1 cellular context compared by ENCODE assay signal in the genomic region with DNA sequence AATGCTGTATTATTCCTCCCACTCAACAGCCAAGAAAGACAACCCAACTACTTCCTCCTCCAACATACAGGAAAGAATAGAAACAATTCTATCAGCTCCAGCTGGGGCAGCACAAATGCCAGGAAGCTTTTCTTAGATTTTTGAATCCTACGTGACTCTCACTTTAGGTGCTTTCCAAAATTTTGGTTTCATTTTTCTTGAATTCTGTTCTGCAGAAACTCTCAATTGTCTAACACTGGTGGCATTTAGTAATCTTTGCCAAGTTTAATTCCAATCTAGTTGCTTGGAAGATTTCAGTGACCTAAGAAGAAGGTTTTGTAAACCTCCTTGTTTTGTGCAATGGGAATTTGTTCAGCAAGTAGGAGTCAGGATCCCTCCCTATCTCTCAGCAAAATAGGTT.
TF ChIP-seq lines count a peak whose summit lies in the region.

No MANE protein-coding gene starts in this region.

TF ChIP-seq in HepG2, 621 proteins besides CTCF, POLR2A, EP300 and RAD21:
- no peak for TF ChIP-seq EED (CRISPR knock-in tag; IDR thresholded peaks at IDR 0.05)
- TF ChIP-seq, protein P1, sequence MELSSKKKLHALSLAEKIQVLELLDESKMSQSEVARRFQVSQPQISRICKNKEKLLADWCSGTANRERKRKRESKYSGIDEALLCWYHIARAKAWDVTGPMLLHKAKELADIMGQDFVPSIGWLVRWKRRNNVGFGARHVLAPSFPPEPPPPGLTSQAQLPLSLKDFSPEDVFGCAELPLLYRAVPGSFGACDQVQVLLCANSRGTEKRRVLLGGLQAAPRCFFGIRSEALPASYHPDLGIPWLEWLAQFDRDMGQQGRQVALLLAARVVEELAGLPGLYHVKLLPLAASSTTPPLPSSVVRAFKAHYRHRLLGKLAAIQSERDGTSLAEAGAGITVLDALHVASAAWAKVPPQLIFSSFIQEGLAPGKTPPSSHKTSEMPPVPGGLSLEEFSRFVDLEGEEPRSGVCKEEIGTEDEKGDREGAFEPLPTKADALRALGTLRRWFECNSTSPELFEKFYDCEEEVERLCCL (CRISPR knock-in tag; IDR thresholded peaks at IDR 0.05; ENCODE audit: borderline replicate concordance) = no peak
- TF ChIP-seq, protein P2, sequence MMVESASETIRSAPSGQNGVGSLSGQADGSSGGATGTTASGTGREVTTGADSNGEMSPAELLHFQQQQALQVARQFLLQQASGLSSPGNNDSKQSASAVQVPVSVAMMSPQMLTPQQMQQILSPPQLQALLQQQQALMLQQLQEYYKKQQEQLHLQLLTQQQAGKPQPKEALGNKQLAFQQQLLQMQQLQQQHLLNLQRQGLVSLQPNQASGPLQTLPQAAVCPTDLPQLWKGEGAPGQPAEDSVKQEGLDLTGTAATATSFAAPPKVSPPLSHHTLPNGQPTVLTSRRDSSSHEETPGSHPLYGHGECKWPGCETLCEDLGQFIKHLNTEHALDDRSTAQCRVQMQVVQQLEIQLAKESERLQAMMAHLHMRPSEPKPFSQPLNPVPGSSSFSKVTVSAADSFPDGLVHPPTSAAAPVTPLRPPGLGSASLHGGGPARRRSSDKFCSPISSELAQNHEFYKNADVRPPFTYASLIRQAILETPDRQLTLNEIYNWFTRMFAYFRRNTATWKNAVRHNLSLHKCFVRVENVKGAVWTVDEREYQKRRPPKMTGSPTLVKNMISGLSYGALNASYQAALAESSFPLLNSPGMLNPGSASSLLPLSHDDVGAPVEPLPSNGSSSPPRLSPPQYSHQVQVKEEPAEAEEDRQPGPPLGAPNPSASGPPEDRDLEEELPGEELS (CRISPR knock-in tag; IDR thresholded peaks at IDR 0.05) = no peak
- TF ChIP-seq DPF2 (CRISPR knock-in tag; IDR thresholded peaks at IDR 0.05; ENCODE audit: borderline replicate concordance, low read depth) = no peak
- no peak for TF ChIP-seq NR2F6 (IDR thresholded peaks at IDR 0.05)
- no peak for TF ChIP-seq NR2F6 (CRISPR knock-in tag; IDR thresholded peaks at IDR 0.05)
- TF ChIP-seq ZFAT (CRISPR knock-in tag; conservative IDR thresholded peaks at IDR 0.05) = no peak
- TF ChIP-seq ZNF629 (CRISPR knock-in tag; conservative IDR thresholded peaks at IDR 0.05) = no peak
- TF ChIP-seq RERE (CRISPR knock-in tag; IDR thresholded peaks at IDR 0.05; ENCODE audit: low read depth) = no peak
- no peak for TF ChIP-seq ZBTB46 (CRISPR knock-in tag; IDR thresholded peaks at IDR 0.05; ENCODE audit: borderline replicate concordance)
- TF ChIP-seq, protein P3, sequence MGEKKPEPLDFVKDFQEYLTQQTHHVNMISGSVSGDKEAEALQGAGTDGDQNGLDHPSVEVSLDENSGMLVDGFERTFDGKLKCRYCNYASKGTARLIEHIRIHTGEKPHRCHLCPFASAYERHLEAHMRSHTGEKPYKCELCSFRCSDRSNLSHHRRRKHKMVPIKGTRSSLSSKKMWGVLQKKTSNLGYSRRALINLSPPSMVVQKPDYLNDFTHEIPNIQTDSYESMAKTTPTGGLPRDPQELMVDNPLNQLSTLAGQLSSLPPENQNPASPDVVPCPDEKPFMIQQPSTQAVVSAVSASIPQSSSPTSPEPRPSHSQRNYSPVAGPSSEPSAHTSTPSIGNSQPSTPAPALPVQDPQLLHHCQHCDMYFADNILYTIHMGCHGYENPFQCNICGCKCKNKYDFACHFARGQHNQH (CRISPR knock-in tag; IDR thresholded peaks at IDR 0.05) = no peak
- TF ChIP-seq FOXC1 (CRISPR knock-in tag; IDR thresholded peaks at IDR 0.05; ENCODE audit: borderline replicate concordance) = no peak
- TF ChIP-seq PCBP1 (IDR thresholded peaks at IDR 0.05; ENCODE audit: borderline replicate concordance, low read depth, low read length) = no peak
- no peak for TF ChIP-seq NR2F2 (IDR thresholded peaks at IDR 0.05; ENCODE audit: borderline replicate concordance, low read depth)
- no peak for TF ChIP-seq ZNF558 (CRISPR knock-in tag; IDR thresholded peaks at IDR 0.05; ENCODE audit: borderline replicate concordance)
- TF ChIP-seq NR0B2 (CRISPR knock-in tag; IDR thresholded peaks at IDR 0.05) = no peak
- TF ChIP-seq, protein P4, sequence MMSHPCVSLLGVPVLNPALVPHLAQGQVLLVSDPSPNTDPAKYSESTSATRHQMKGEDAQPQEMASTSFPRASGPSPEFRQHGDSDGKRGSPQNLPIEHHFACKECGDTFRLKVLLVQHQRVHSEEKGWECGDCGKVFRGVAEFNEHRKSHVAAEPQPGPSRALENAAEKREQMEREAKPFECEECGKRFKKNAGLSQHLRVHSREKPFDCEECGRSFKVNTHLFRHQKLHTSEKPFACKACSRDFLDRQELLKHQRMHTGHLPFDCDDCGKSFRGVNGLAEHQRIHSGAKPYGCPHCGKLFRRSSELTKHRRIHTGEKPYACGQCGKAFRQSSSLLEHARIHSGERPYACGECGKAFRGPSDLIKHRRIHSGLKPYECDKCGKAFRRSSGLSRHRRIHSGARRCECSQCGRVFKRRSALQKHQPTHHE (CRISPR knock-in tag; IDR thresholded peaks at IDR 0.05; ENCODE audit: borderline replicate concordance) = no peak
- TF ChIP-seq PHF21A (CRISPR knock-in tag; IDR thresholded peaks at IDR 0.05) = no peak
- TF ChIP-seq HOXA9 (CRISPR knock-in tag; IDR thresholded peaks at IDR 0.05; ENCODE audit: borderline replicate concordance) = no peak
- TF ChIP-seq, protein P5, sequence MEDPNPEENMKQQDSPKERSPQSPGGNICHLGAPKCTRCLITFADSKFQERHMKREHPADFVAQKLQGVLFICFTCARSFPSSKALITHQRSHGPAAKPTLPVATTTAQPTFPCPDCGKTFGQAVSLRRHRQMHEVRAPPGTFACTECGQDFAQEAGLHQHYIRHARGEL (CRISPR knock-in tag; IDR thresholded peaks at IDR 0.05) = no peak
- TF ChIP-seq HHEX (CRISPR knock-in tag; IDR thresholded peaks at IDR 0.05) = no peak
TF ChIP-seq in HepG2: peak in this region for 0.
